In the genomic region with DNA sequence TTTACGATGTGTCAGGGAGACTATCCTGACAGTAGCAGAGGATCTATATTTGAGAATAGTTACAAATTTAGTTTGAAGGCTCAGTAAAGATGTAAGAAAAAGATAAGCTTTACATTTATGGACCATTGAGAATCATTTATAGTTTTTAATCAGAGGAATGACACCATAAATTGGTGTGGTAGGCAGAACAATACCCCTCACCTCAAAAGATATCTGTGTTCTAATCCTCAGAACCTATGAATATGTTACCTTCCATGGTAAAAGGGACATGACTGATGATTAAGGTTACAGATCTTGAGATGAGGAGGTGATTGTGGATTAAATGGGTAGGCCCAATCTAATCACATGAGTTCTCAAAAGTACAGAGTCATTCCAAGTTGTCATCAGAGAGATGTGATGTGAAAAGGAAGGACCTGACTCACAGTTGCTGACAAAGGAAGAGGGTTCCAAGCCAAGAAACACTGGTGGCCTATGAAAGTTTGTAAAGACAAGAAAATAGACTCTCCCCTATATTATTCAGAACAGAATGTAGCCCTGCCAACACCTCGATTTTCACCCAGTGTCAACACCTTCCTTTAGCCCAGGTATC, we compare ENCODE assay signal across 17 cellular contexts. TPM values are rescaled to one million over a fixed set of nuclear protein-coding genes. Genes with fewer than 3 reads are reported as not detected.
"Had no signal": no experiment of that assay in that cellular context is flagged by ENCODE, and none has a peak within 500 bp of the region (broad histone marks: within the 10 kb centered on the region; RNA-seq: fewer than 3 reads in every experiment).

No MANE protein-coding gene starts in this region.

- H3K4me3 ChIP-seq: adrenal gland, cardiac muscle cell, gastrocnemius medialis, heart left ventricle, left ventricle myocardium inferior, transverse colon, uterus had no signal

- DNase-seq: activated CD4-positive, alpha-beta T cell treated with anti-CD3 and anti-CD28 coated beads, Interleukin-2, amount 50 U/mL, for 48 hours; activated gamma-delta T cell treated with Interleukin-2 at 50 U/mL for 16 hours; activated T-cell treated with anti-CD3 and anti-CD28 coated beads for 4 hours; adrenal gland; gastrocnemius medialis; heart left ventricle; left ventricle myocardium inferior; occipital lobe; stimulated activated CD4-positive, alpha-beta T cell treated with anti-CD3 and anti-CD28 coated beads, Interleukin-2, amount 100 ng/mL, for 24 hours; stimulated activated naive CD8-positive, alpha-beta T cell treated with anti-CD3 and anti-CD28 coated beads, Interleukin-15, Interleukin-2, amounts not matched to agents 100 U/mL and 50 U/mL, for 24 hours; transverse colon; uterus had no signal

- H3K27me3 ChIP-seq: adrenal gland, gastrocnemius medialis, heart left ventricle, transverse colon, uterus had no signal

- H3K27ac ChIP-seq: adrenal gland, cardiac muscle cell, gastrocnemius medialis, heart left ventricle, left ventricle myocardium inferior, transverse colon, uterus had no signal

- FAIRE-seq: astrocyte had no signal

- ATAC-seq: gastrocnemius medialis; stimulated activated naive CD8-positive, alpha-beta T cell treated with anti-CD3 and anti-CD28 coated beads, Interleukin-15, Interleukin-2, amounts not matched to agents 100 U/mL and 50 U/mL, for 24 hours had no signal

- H3K4me1 ChIP-seq: adrenal gland, gastrocnemius medialis, heart left ventricle, left ventricle myocardium inferior, uterus had no signal

- H3K36me3 ChIP-seq: adrenal gland, cardiac muscle cell, gastrocnemius medialis, heart left ventricle, left ventricle myocardium inferior, transverse colon, uterus had no signal

- H3K9me3 ChIP-seq: adrenal gland, gastrocnemius medialis, heart left ventricle, left ventricle myocardium inferior, transverse colon, uterus had no signal

RNA-seq across cellular contexts. Expression of gene EREG, which starts 27.0 kb away (rescaled TPM):
- total RNA-seq: activated T-helper 1 cell treated with anti-CD3 and anti-CD28 coated beads, Interleukin-12 subunit alpha, Interleukin-12 subunit beta, Interleukin-2, Interleukin-4 antibody, amounts not matched to agents 30 ng/mL and 10 ng/mL and 1 ng/mL, durations not matched to agents 14 hours and 24 hours and 36 hours; cardiac muscle cell; left ventricle myocardium inferior; skeletal muscle tissue had no signal
- polyA plus RNA-seq: cardiac muscle cell, neural cell had no signal

RNA-seq across cellular contexts. Expression of gene AREG, which starts 53.0 kb away (rescaled TPM):
- total RNA-seq: cardiac muscle cell, occipital lobe, skeletal muscle tissue had no signal
- polyA plus RNA-seq: neural cell had no signal
